Comparison of ENCODE assay signal across 23 cellular contexts in the genomic region with DNA sequence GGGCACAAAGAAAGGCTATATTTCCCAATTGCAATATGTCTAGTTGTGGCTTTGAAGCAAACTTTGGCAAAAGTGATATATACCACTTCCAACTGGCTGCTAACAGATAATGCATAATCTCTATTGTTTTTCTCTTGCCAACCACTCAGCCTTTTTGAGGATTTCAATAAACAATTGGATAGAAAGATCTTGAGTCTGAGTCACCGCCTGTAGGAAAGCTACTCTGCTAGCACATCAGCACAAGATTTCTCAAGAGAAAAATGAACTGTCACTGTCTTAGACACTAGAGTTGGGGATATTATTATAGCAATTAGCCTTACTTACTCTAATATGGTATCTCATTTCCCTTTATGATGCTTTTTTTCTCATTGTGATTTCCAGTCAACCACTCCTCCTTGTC.
DNase-seq lines count a peak whose midpoint lies in the region; ATAC-seq and TF ChIP-seq lines count a peak whose summit lies in the region.
"Had no signal": no experiment of that assay in that cellular context is flagged by ENCODE, and none has a peak within 500 bp of the region (broad histone marks: within the 10 kb centered on the region; RNA-seq: fewer than 3 reads in every experiment).

No MANE protein-coding gene starts in this region.

- intact Hi-C loops in upper lobe of right lung (cut with DNase I): no loop called here

- H3K36me3 Mint-ChIP-seq in stimulated activated effector memory CD8-positive, alpha-beta T cell treated with anti-CD3 and anti-CD28 coated beads, Interleukin-12 subunit alpha, Interleukin-12 subunit beta, amount 100 ng/mL, for 72 hours: no peaks in the 10 kb centered on the region
- H3K36me3 Mint-ChIP-seq: CD8-positive, alpha-beta T cell had no signal

- H3K9me3 ChIP-seq in GM23248 (ENCODE audit: low read depth) (no peaks in the 10 kb centered on the region), upper lobe of right lung (no peaks in the 10 kb centered on the region)
- H3K9me3 ChIP-seq: Caco-2 had no signal

- H3K4me3 ChIP-seq in AG10803 (ENCODE audit: low read length): no peak overlapping the region
- no peak overlapping the region for H3K4me3 ChIP-seq in GM23248
- no peak overlapping the region for H3K4me3 ChIP-seq in upper lobe of right lung

- H3K9me3 Mint-ChIP-seq in stimulated activated effector memory CD8-positive, alpha-beta T cell treated with anti-CD3 and anti-CD28 coated beads, Interleukin-12 subunit alpha, Interleukin-12 subunit beta, amount 100 ng/mL, for 72 hours: no peaks in the 10 kb centered on the region
- H3K9me3 Mint-ChIP-seq: CD8-positive, alpha-beta T cell; H9 had no signal

- no peak overlapping the region for H2AFZ ChIP-seq in GM23248

- H3K9me2 ChIP-seq in GM23248 (ENCODE audit: insufficient read depth): 0 out of 2 replicates have a peak, but pooled peaks cover 5% of the 10 kb centered on the region

- H3K27me3 ChIP-seq in GM23248 (replicated peaks; ENCODE audit: insufficient read depth) (peaks cover 5% of the 10 kb centered on the region; the same call in 1 of the 2 replicates), upper lobe of right lung (no peaks in the 10 kb centered on the region)

- H3K36me3 ChIP-seq in GM23248 (ENCODE audit: low read depth) (no peaks in the 10 kb centered on the region), upper lobe of right lung (no peaks in the 10 kb centered on the region)

- in situ Hi-C loops in GM23248 (cut with MboI): no loop called here

- ATAC-seq in stimulated activated effector memory CD8-positive, alpha-beta T cell treated with anti-CD3 and anti-CD28 coated beads, Interleukin-12 subunit alpha, Interleukin-12 subunit beta, amount 100 ng/mL, for 72 hours: no peak
- no peak for ATAC-seq in HG02981 (IDR thresholded peaks at IDR 0.05; ENCODE audit: unreplicated experiment)
- no peak for ATAC-seq in upper lobe of right lung
- ATAC-seq: CD8-positive, alpha-beta T cell; Panc1 had no signal

- H3K79me2 ChIP-seq in GM23248 (ENCODE audit: insufficient read depth): no peaks in the 10 kb centered on the region

- peaks cover 7% of the 10 kb centered on the region for H3F3A ChIP-seq in GM23248 (ENCODE audit: insufficient read depth)

- H3K9ac ChIP-seq in GM23248: no peak overlapping the region

- H3K27ac Mint-ChIP-seq in stimulated activated effector memory CD8-positive, alpha-beta T cell treated with anti-CD3 and anti-CD28 coated beads, Interleukin-12 subunit alpha, Interleukin-12 subunit beta, amount 100 ng/mL, for 72 hours: no peak overlapping the region
- H3K27ac Mint-ChIP-seq: B cell; CD8-positive, alpha-beta T cell; H9 had no signal

- peak overlapping the region; percentile 24 for H3K4me2 ChIP-seq in GM23248 (ENCODE audit: unreplicated experiment)

- 84 to 85% methylated on average over 1 of the region's 1 CpG for WGBS in GM23248 (ENCODE audit: low coverage in 1 of 2, low lambda C conversion rate in 2 of 2, missing lambda C conversion rate in 2 of 2), 2 experiments

- DNase-seq in AG10803 (ENCODE audit: low read depth): peak; percentile 19
- DNase-seq in GM23248: peak; percentile 55
- peak; percentile 52 for DNase-seq in OCI-M1 (lab: John Stamatoyannopoulos, UW)
- DNase-seq in kidney tubule cell (ENCODE audit: low spot score): peak; percentile 28
- DNase-seq in stimulated activated effector memory CD8-positive, alpha-beta T cell treated with anti-CD3 and anti-CD28 coated beads, Interleukin-12 subunit alpha, Interleukin-12 subunit beta, amount 100 ng/mL, for 72 hours (ENCODE audit: low spot score in 2 of 2): no peak
- no peak for DNase-seq in AG20443 (ENCODE audit: low spot score)
- no peak for DNase-seq in upper lobe of right lung
- DNase-seq: Caco-2; CD8-positive, alpha-beta T cell; H9; KBM-7; MV-4-11; NCI-H1105; NCI-H1436 treated with DMSO at 0.1 percent for 48 hours; NCI-H187 treated with DMSO at 0.1 percent for 48 hours; NCI-H69; SHP77 treated with DMSO at 0.1 percent for 48 hours; T-helper 1 cell had no signal

- no peak overlapping the region for H3K27ac ChIP-seq in GM23248
- H3K27ac ChIP-seq in upper lobe of right lung: no peak overlapping the region
- H3K27ac ChIP-seq: C4-2B, RWPE1 had no signal

- peaks cover 15% of the 10 kb centered on the region for H3K4me1 ChIP-seq in GM23248 (ENCODE audit: insufficient read depth)
- no peaks in the 10 kb centered on the region for H3K4me1 ChIP-seq in upper lobe of right lung
- H3K4me1 ChIP-seq: Caco-2 had no signal

- no peaks in the 10 kb centered on the region for H3K4me1 Mint-ChIP-seq in stimulated activated effector memory CD8-positive, alpha-beta T cell treated with anti-CD3 and anti-CD28 coated beads, Interleukin-12 subunit alpha, Interleukin-12 subunit beta, amount 100 ng/mL, for 72 hours
- H3K4me1 Mint-ChIP-seq: B cell, H9 had no signal

- no peak for TF ChIP-seq CTCF in AG10803 (conservative IDR thresholded peaks at IDR 0.05; ENCODE audit: low read length)
- no peak for TF ChIP-seq CTCF in upper lobe of right lung (IDR thresholded peaks at IDR 0.05)

- H3K4me3 Mint-ChIP-seq in stimulated activated effector memory CD8-positive, alpha-beta T cell treated with anti-CD3 and anti-CD28 coated beads, Interleukin-12 subunit alpha, Interleukin-12 subunit beta, amount 100 ng/mL, for 72 hours: no peak overlapping the region
- H3K4me3 Mint-ChIP-seq: B cell; CD8-positive, alpha-beta T cell; H9 had no signal

- no peaks in the 10 kb centered on the region for H4K20me1 ChIP-seq in GM23248 (ENCODE audit: insufficient read depth)

Comparison
In these comparisons a context has a peak if more than half of its experiments do, and no peak if none do; other contexts are left out.
1. DNase-seq: peak in AG10803 (single experiment), GM23248 (single experiment), OCI-M1 (single experiment) and kidney tubule cell (single experiment); none in stimulated activated effector memory CD8-positive, alpha-beta T cell treated with anti-CD3 and anti-CD28 coated beads, Interleukin-12 subunit alpha, Interleukin-12 subunit beta, amount 100 ng/mL, for 72 hours (0 of 2), AG20443 (single experiment) and upper lobe of right lung (single experiment).